Comparison of ENCODE assay signal across 28 cellular contexts in the genomic region with DNA sequence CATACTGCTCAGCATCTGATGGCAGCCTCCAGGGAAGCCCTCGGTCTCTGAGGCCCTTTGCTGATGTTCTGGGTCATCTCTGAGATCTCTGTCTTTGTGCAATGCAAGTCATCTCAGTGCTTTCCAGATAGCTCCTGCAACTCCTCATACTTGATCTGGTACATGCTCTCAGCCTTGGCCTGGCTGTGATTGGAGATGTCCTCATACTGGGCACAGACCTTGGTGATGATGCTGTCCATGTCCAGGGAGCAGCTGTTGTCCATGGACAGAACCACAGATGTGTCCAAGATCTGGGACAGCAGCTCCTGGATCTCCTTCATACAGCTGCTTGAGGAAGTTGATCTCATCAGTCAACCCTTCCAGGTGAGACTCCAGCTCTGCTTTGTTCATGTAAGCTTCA.
DNase-seq lines count a peak whose midpoint lies in the region; ATAC-seq, FAIRE-seq and TF ChIP-seq lines count a peak whose summit lies in the region.
"Had no signal": no experiment of that assay in that cellular context is flagged by ENCODE, and none has a peak within 500 bp of the region (broad histone marks: within the 10 kb centered on the region; RNA-seq: fewer than 3 reads in every experiment).

No MANE protein-coding gene starts in this region.

- H3K4me3 ChIP-seq in right lobe of liver (no peak overlapping the region), HepG2 (replicated peaks in 1 of 3; ENCODE audit: insufficient read depth in 1 of 3, low read depth in 2 of 3, low read length in 3 of 3) (no peak overlapping the region)
- H3K4me3 ChIP-seq: BLaER1, GM12878 had no signal

- no peaks in the 10 kb centered on the region for H4K20me1 ChIP-seq in HepG2 (ENCODE audit: insufficient read depth, low read length)

- no peak overlapping the region for H3K27ac Mint-ChIP-seq in T-cell
- H3K27ac Mint-ChIP-seq: CD4-positive, CD25-positive, alpha-beta regulatory T cell had no signal

- no peak for TF ChIP-seq EP300 in HepG2 (IDR thresholded peaks at IDR 0.05; ENCODE audit: low read depth in 2 of 2, low read length in 2 of 2)
- no peak for TF ChIP-seq EP300 in HepG2 (CRISPR knock-in tag; IDR thresholded peaks at IDR 0.05; ENCODE audit: borderline replicate concordance)

- no peaks in the 10 kb centered on the region for H3K4me1 Mint-ChIP-seq in activated T-cell treated with anti-CD3 and anti-CD28 coated beads, Interleukin-2, amount 50 U/mL, for 4 hours (ENCODE audit: low read depth)
- H3K4me1 Mint-ChIP-seq in T-cell: no peaks in the 10 kb centered on the region
- H3K4me1 Mint-ChIP-seq: CD14-positive monocyte had no signal

- no peaks in the 10 kb centered on the region for H3K27me3 ChIP-seq in right lobe of liver
- H3K27me3 ChIP-seq in HepG2 (ENCODE audit: control insufficient read depth in 1 of 2, insufficient read depth in 2 of 2, low read length in 2 of 2): no peaks in the 10 kb centered on the region
- H3K27me3 ChIP-seq: BE2C, BLaER1 had no signal

- CTCF ChIA-PET in HepG2 (lab: Yijun Ruan, JAX; ENCODE audit: low intra/inter-chr PET ratio, low total read pairs) (no interaction called here), T-cell (lab: Charles Lee) (no interaction called here)

- no peak overlapping the region for H3K9ac ChIP-seq in HepG2 (ENCODE audit: insufficient read depth, low read depth, low read length)
- H3K9ac ChIP-seq: BLaER1 had no signal

- DNase-seq in right lobe of liver (no peak), HepG2 (ENCODE audit: low spot score) (no peak), left lobe of liver (ENCODE audit: low spot score) (no peak), urothelium cell line (ENCODE audit: low spot score) (no peak), T-cell (no peak)
- no peak for DNase-seq in activated T-cell treated with anti-CD3 and anti-CD28 coated beads, Interleukin-2, amount 50 U/mL, for 4 hours
- DNase-seq: ACHN; BE2C; C1 segment of cervical spinal cord; CD4-positive, alpha-beta memory T cell; CD4-positive, CD25-positive, alpha-beta regulatory T cell; CD8-positive, alpha-beta memory T cell; COR-L47; DMS 273 treated with DMSO at 0.1 percent for 48 hours; DMS153; DMS53; DMS79; DND-41; EL; GDM1 had no signal

- H3K36me3 ChIP-seq in right lobe of liver: peaks cover 0 to 25% (median 13%) of the 10 kb centered on the region in 4 donors
- peaks cover 12 to 39% of the 10 kb centered on the region in 2 experiments for H3K36me3 ChIP-seq in HepG2 (replicated peaks in 1 of 2; ENCODE audit: control insufficient read depth in 1 of 2, insufficient read depth in 2 of 2, low read length in 2 of 2)
- H3K36me3 ChIP-seq: BE2C had no signal

- no peaks in the 10 kb centered on the region for H3K9me3 Mint-ChIP-seq in activated T-cell treated with anti-CD3 and anti-CD28 coated beads, Interleukin-2, amount 50 U/mL, for 4 hours
- H3K9me3 Mint-ChIP-seq in T-cell: no peaks in the 10 kb centered on the region
- H3K9me3 Mint-ChIP-seq: CD4-positive, alpha-beta memory T cell; CD8-positive, alpha-beta memory T cell had no signal

- no peak for TF ChIP-seq RAD21 in HepG2 (CRISPR knock-in tag; IDR thresholded peaks at IDR 0.05)

- H3K9me3 ChIP-seq in right lobe of liver (no peaks in the 10 kb centered on the region), HepG2 (ENCODE audit: low read length) (no peaks in the 10 kb centered on the region)
- H3K9me3 ChIP-seq: BE2C had no signal

- H3K27ac ChIP-seq in right lobe of liver (no peak overlapping the region), HepG2 (ENCODE audit: extremely low read length, insufficient read depth, low read length) (no peak overlapping the region)
- H3K27ac ChIP-seq: 22Rv1, BLaER1 had no signal

- H3K27me3 Mint-ChIP-seq in activated T-cell treated with anti-CD3 and anti-CD28 coated beads, Interleukin-2, amount 50 U/mL, for 4 hours (ENCODE audit: low read depth): no peaks in the 10 kb centered on the region
- H3K27me3 Mint-ChIP-seq in T-cell: no peaks in the 10 kb centered on the region
- H3K27me3 Mint-ChIP-seq: CD4-positive, alpha-beta memory T cell; CD4-positive, CD25-positive, alpha-beta regulatory T cell; CD8-positive, alpha-beta memory T cell had no signal

- FAIRE-seq in HepG2 (lab: Jason Lieb, UNC) (no peak), urothelium cell line (lab: Jason Lieb, UNC) (peak; percentile 79)
- FAIRE-seq: A204.1, GM12878, GM12892, GM18507, GM19239 had no signal

- no CpG with 5 or more reads among the region's 1 CpG for whole genome bisulfite sequencing in right lobe of liver (ENCODE audit: insufficient coverage, low coverage, low lambda C conversion rate, missing lambda C conversion rate)
- WGBS in HepG2 (ENCODE audit: low lambda C conversion rate): no CpG with 5 or more reads among the region's 1 CpG

- H3K4me3 Mint-ChIP-seq in activated T-cell treated with anti-CD3 and anti-CD28 coated beads, Interleukin-2, amount 50 U/mL, for 4 hours: no peak overlapping the region
- H3K4me3 Mint-ChIP-seq in T-cell: no peak overlapping the region
- H3K4me3 Mint-ChIP-seq: CD14-positive monocyte; CD4-positive, alpha-beta memory T cell; CD4-positive, CD25-positive, alpha-beta regulatory T cell; CD8-positive, alpha-beta memory T cell had no signal

- intact Hi-C loops in right lobe of liver (cut with DNase I) (no loop called here), HepG2 (cut with micrococcal nuclease; ENCODE audit: unreplicated experiment) (no loop called here)

- no peak overlapping the region for H2AFZ ChIP-seq in HepG2 (ENCODE audit: low read length)

- BruUV-seq in HepG2 (replicated peaks; lab: Mats Ljungman, UMichigan): no TSS peak

- TF ChIP-seq POLR2A in right lobe of liver (IDR thresholded peaks at IDR 0.05) (no peak), HepG2 (IDR thresholded peaks at IDR 0.05; ENCODE audit: insufficient read depth in 1 of 2, low read depth in 2 of 2, low read length in 2 of 2) (no peak)

- ATAC-seq in right lobe of liver: peak in 3 of 4 donors; percentile 11 to 27 (median 11)
- ATAC-seq in HepG2: no peak
- peak; percentile 19 for ATAC-seq in left lobe of liver
- ATAC-seq in activated T-cell treated with anti-CD3 and anti-CD28 coated beads, Interleukin-2, amount 50 U/mL, for 4 hours: no peak
- no peak for ATAC-seq in T-cell (replicated peaks in 1 of 4)
- ATAC-seq: GM12878 had no signal

- no peaks in the 10 kb centered on the region for H3K79me2 ChIP-seq in HepG2 (ENCODE audit: insufficient read depth, low read length)

- H3K36me3 Mint-ChIP-seq in activated T-cell treated with anti-CD3 and anti-CD28 coated beads, Interleukin-2, amount 50 U/mL, for 4 hours (ENCODE audit: insufficient read depth): peaks cover 32% of the 10 kb centered on the region
- H3K36me3 Mint-ChIP-seq in T-cell: peaks cover 45% of the 10 kb centered on the region

- POLR2A ChIA-PET in HepG2 (lab: Yijun Ruan, JAX) (no interaction called here), T-cell (lab: Charles Lee) (no interaction called here)

- no peak overlapping the region for H3K4me2 ChIP-seq in HepG2 (ENCODE audit: low read depth, low read length)
- H3K4me2 ChIP-seq: BLaER1 had no signal

- TF ChIP-seq CTCF in right lobe of liver (IDR thresholded peaks at IDR 0.05) (no peak), HepG2 (CRISPR knock-in tag; IDR thresholded peaks at IDR 0.05) (no peak)

- in situ Hi-C loops in HepG2 (cut with HindIII; ENCODE audit: extremely low pct_ligation_motif_present, low pct_unique_long_range_greater_than_20kb): no loop called here

- H3K4me1 ChIP-seq in right lobe of liver: no peaks in the 10 kb centered on the region
- no peaks in the 10 kb centered on the region for H3K4me1 ChIP-seq in HepG2 (ENCODE audit: insufficient read depth, low read length)
- H3K4me1 ChIP-seq: BE2C, BLaER1 had no signal

TF ChIP-seq in HepG2, 621 proteins besides CTCF, POLR2A, EP300 and RAD21:
- no peak for TF ChIP-seq NFYB (CRISPR knock-in tag; IDR thresholded peaks at IDR 0.05)
- no peak for TF ChIP-seq SMARCC2 (IDR thresholded peaks at IDR 0.05)
- no peak for TF ChIP-seq RXRB (CRISPR knock-in tag; IDR thresholded peaks at IDR 0.05; ENCODE audit: borderline replicate concordance)
- TF ChIP-seq MED1 (CRISPR knock-in tag; IDR thresholded peaks at IDR 0.05): no peak
- no peak for TF ChIP-seq IRF2 (CRISPR knock-in tag; IDR thresholded peaks at IDR 0.05)
- TF ChIP-seq ZSCAN21 (CRISPR knock-in tag; IDR thresholded peaks at IDR 0.05; ENCODE audit: borderline replicate concordance): no peak
- TF ChIP-seq TAF1 (CRISPR knock-in tag; IDR thresholded peaks at IDR 0.05): no peak
- TF ChIP-seq NR3C1 (CRISPR knock-in tag; IDR thresholded peaks at IDR 0.05): no peak
- TF ChIP-seq HES4 (CRISPR knock-in tag; IDR thresholded peaks at IDR 0.05; ENCODE audit: borderline replicate concordance): no peak
- TF ChIP-seq HIVEP1 (CRISPR knock-in tag; IDR thresholded peaks at IDR 0.05): no peak
- TF ChIP-seq, protein P1, sequence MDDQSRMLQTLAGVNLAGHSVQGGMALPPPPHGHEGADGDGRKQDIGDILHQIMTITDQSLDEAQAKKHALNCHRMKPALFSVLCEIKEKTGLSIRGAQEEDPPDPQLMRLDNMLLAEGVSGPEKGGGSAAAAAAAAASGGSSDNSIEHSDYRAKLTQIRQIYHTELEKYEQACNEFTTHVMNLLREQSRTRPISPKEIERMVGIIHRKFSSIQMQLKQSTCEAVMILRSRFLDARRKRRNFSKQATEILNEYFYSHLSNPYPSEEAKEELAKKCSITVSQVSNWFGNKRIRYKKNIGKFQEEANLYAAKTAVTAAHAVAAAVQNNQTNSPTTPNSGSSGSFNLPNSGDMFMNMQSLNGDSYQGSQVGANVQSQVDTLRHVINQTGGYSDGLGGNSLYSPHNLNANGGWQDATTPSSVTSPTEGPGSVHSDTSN (CRISPR knock-in tag; IDR thresholded peaks at IDR 0.05; ENCODE audit: borderline replicate concordance): no peak
- no peak for TF ChIP-seq DNMT3B (CRISPR knock-in tag; conservative IDR thresholded peaks at IDR 0.05)

Comparison
In these comparisons a context has a peak if more than half of its experiments do, and no peak if none do; other contexts are left out.
1. ATAC-seq: peak in right lobe of liver (3 of 4) and left lobe of liver (single experiment); none in HepG2 (single experiment), activated T-cell treated with anti-CD3 and anti-CD28 coated beads, Interleukin-2, amount 50 U/mL, for 4 hours (0 of 2) and T-cell (0 of 4).